8 cellular contexts compared by ENCODE assay signal in the genomic region with DNA sequence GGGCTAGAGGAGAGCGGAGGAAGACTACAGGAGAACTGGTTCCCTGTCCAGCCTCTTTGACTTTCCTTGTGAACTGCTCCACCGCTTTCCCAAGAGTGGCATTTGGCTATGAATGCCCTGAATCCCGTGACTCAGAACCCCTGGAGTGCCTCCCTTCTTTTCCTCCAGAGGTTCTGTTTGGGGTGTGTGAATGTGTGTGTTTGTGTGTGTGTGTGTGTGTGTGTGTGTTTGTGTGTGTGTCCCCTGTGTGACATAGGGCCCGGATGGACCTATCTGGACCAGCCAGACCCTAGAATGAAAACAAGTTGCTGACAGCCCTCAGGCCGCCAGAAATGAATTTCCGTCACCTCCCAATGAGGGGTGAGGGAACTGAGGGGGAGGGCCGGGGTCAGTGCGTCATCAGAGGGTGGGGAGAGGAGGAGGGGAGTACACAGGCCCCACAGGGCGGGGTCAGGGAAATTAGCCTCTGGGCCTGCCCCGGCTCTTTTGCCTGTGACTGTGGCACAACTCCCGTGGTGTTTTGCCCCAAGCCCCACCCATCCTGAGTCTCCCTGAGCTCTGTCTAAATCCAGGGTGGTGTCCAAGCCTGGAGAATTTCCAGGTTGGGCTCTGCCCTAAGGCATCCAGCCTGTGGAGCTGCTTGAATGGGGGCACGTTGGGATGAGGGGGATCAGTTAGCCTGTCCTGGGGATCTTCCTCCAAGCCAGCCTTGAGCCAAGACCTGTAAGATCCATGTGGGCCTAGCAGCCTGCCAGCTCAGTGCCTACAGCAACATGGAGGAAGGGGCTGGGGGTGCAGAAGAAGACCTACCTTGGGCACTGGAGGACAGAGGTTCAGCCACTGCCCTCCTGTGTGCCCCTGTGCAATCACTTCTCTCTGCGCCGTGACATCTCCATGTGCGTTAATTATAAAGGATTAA. TPM values are rescaled to one million over a fixed set of nuclear protein-coding genes. Genes with fewer than 3 reads are reported as not detected.
DNase-seq lines count a peak whose midpoint lies in the region; ATAC-seq and TF ChIP-seq lines count a peak whose summit lies in the region.

No MANE protein-coding gene starts in this region.

- H3K36me3 ChIP-seq in ES-I3 (ENCODE audit: insufficient read depth, low read length) (no peaks in the 10 kb centered on the region), mesodermal cell (ENCODE audit: control insufficient read depth, insufficient read depth, low read length) (no peaks in the 10 kb centered on the region)

- H3K4me3 ChIP-seq in mesodermal cell (ENCODE audit: extremely low read depth, insufficient read depth, low read length, poor library complexity, severe bottlenecking), result no peak overlapping the region

- peak overlapping the region; percentile 65 for H3K27ac ChIP-seq in epithelial cell of prostate
- peak overlapping the region; percentile 89 for H3K27ac ChIP-seq in mesodermal cell (ENCODE audit: low read depth, low read length, severe bottlenecking)

- peaks cover 67% of the 10 kb centered on the region for H3K4me1 ChIP-seq in ES-I3 (ENCODE audit: insufficient read depth, low read length)
- H3K4me1 ChIP-seq in mesodermal cell (ENCODE audit: control insufficient read depth, insufficient read depth, low read length, poor library complexity, severe bottlenecking), result peaks cover 41% of the 10 kb centered on the region

- peak overlapping the region; percentile 90 for H3K27ac Mint-ChIP-seq in type B pancreatic cell
- H3K27ac Mint-ChIP-seq in T-helper 2 cell treated with Interferon-gamma antibody and Interleukin-4, amounts not matched to agents 5 μg/mL and 100 μg/mL, for 36 hours, result no peak overlapping the region

- peak overlapping the region; percentile 56 for H3K4me3 Mint-ChIP-seq in type B pancreatic cell
- no peak overlapping the region for H3K4me3 Mint-ChIP-seq in T-helper 2 cell treated with Interferon-gamma antibody and Interleukin-4, amounts not matched to agents 5 μg/mL and 100 μg/mL, for 36 hours

- H3K4me1 Mint-ChIP-seq in type B pancreatic cell (ENCODE audit: unreplicated experiment), result peaks cover 75% of the 10 kb centered on the region
- peaks cover 20% of the 10 kb centered on the region for H3K4me1 Mint-ChIP-seq in T-helper 2 cell treated with Interferon-gamma antibody and Interleukin-4, amounts not matched to agents 5 μg/mL and 100 μg/mL, for 36 hours (ENCODE audit: low read depth)

- no peak for TF ChIP-seq CTCF in type B pancreatic cell (conservative IDR thresholded peaks at IDR 0.05)

- WGBS in mesodermal cell (ENCODE audit: insufficient coverage in 2 of 2), 2 experiments, result 25 to 32% methylated on average over 11 to 13 of the region's 15 CpGs

- peak overlapping the region; percentile 32; the same call in 1 of the 2 replicates for H3K9ac ChIP-seq in ES-I3 (ENCODE audit: low read depth, low read length)

- no peaks in the 10 kb centered on the region for H3K36me3 Mint-ChIP-seq in type B pancreatic cell
- H3K36me3 Mint-ChIP-seq in T-helper 2 cell treated with Interferon-gamma antibody and Interleukin-4, amounts not matched to agents 5 μg/mL and 100 μg/mL, for 36 hours (ENCODE audit: low read depth), result no peaks in the 10 kb centered on the region

- ATAC-seq in HG03354 (IDR thresholded peaks at IDR 0.05; ENCODE audit: poor library complexity, severe bottlenecking, unreplicated experiment) (peak; percentile 77), HG03439 (IDR thresholded peaks at IDR 0.05; ENCODE audit: unreplicated experiment) (no peak)

- H3K9me3 ChIP-seq in ES-I3 (ENCODE audit: control insufficient read depth, insufficient read depth, low read length) (no peaks in the 10 kb centered on the region), mesodermal cell (ENCODE audit: control insufficient read depth, low read length) (no peaks in the 10 kb centered on the region)

- H3K9me3 Mint-ChIP-seq in type B pancreatic cell, result no peaks in the 10 kb centered on the region
- H3K9me3 Mint-ChIP-seq in T-helper 2 cell treated with Interferon-gamma antibody and Interleukin-4, amounts not matched to agents 5 μg/mL and 100 μg/mL, for 36 hours, result no peaks in the 10 kb centered on the region

- no peaks in the 10 kb centered on the region for H3K27me3 Mint-ChIP-seq in type B pancreatic cell
- peaks cover 34% of the 10 kb centered on the region for H3K27me3 Mint-ChIP-seq in T-helper 2 cell treated with Interferon-gamma antibody and Interleukin-4, amounts not matched to agents 5 μg/mL and 100 μg/mL, for 36 hours (ENCODE audit: low read depth)

- DNase-seq in SHP77 (lab: John Stamatoyannopoulos, UW) (peak; percentile 71 to 87), epithelial cell of prostate (ENCODE audit: low read depth, low spot score) (no peak), type B pancreatic cell (ENCODE audit: extremely low spot score, unreplicated experiment) (peak; percentile 79)
- DNase-seq in T-helper 2 cell treated with Interferon-gamma antibody and Interleukin-4, amounts not matched to agents 5 μg/mL and 100 μg/mL, for 36 hours (ENCODE audit: low spot score), result no peak

RNA-seq across cellular contexts. Expression of a gene that starts 15.2 kb away (rescaled TPM):
- 55.4 TPM for polyA plus RNA-seq in mesodermal cell (2013, experiment 1 of 2)
- polyA plus RNA-seq in mesodermal cell (2013, experiment 2 of 2), result 48.1 TPM
- total RNA-seq in type B pancreatic cell (ENCODE audit: low replicate concordance), result 43.7 and 49.1 TPM in 2 replicates

RNA-seq across cellular contexts. Expression of a gene that starts 57.9 kb away (rescaled TPM):
- 0.96 TPM for polyA plus RNA-seq in mesodermal cell (2013, experiment 1 of 2)
- polyA plus RNA-seq in mesodermal cell (2013, experiment 2 of 2), result 1.0 TPM
- 0.14 and 0.53 TPM in 2 replicates for total RNA-seq in type B pancreatic cell (ENCODE audit: low replicate concordance)

Comparison
In these comparisons a context has a peak if more than half of its experiments do, and no peak if none do; other contexts are left out.
1. DNase-seq: peak in SHP77 (2 of 2) and type B pancreatic cell (single experiment); none in epithelial cell of prostate (single experiment) and T-helper 2 cell treated with Interferon-gamma antibody and Interleukin-4, amounts not matched to agents 5 μg/mL and 100 μg/mL, for 36 hours (single experiment).